Comparison of ENCODE assay signal across 10 cellular contexts in genomic region chr20:44186674-44187053, GRCh38. TPM values are rescaled to one million over a fixed set of nuclear protein-coding genes. Genes with fewer than 3 reads are reported as not detected.
DNase-seq lines count a peak whose midpoint lies in the region; ATAC-seq and TF ChIP-seq lines count a peak whose summit lies in the region.
"Had no signal": no experiment of that assay in that cellular context is flagged by ENCODE, and none has a peak within 500 bp of the region (broad histone marks: within the 10 kb centered on the region; RNA-seq: fewer than 3 reads in every experiment).

No MANE protein-coding gene starts in this region.

- H3K4me3 ChIP-seq in iPS-18c (ENCODE audit: insufficient read depth, low read depth, low read length) (peak overlapping the region; percentile 49), gastrocnemius medialis (peak overlapping the region; percentile 70 to 77 (median 73))

- H3K36me3 ChIP-seq in gastrocnemius medialis: no peaks in the 10 kb centered on the region

- peak; percentile 33 for DNase-seq in Calu3
- DNase-seq in astrocyte of the hippocampus (ENCODE audit: low read depth, low spot score): peak; percentile 41
- DNase-seq in gastrocnemius medialis: peak in 1 of 2 donors; percentile 36
- no peak for DNase-seq in DMS53 (lab: John Stamatoyannopoulos, UW)
- no peak for DNase-seq in omental fat pad (ENCODE audit: low spot score)
- DNase-seq in SHP77 treated with DMSO at 0.1 percent for 48 hours (lab: John Stamatoyannopoulos, UW): no peak
- no peak for DNase-seq in stimulated activated naive CD4-positive, alpha-beta T cell (lab: John Stamatoyannopoulos, UW)
- DNase-seq: occipital lobe, T-cell had no signal

- peaks cover 16% of the 10 kb centered on the region for H3K4me1 Mint-ChIP-seq in Calu3 (ENCODE audit: low read depth, unreplicated experiment)

- peaks cover 15% of the 10 kb centered on the region for H3K27me3 Mint-ChIP-seq in Calu3 (ENCODE audit: unreplicated experiment)

- intact Hi-C loops in Calu3 (cut with micrococcal nuclease; ENCODE audit: unreplicated experiment): loop anchor here (5.0 kb wide), 1 partner anchor 729 kb away; the partner anchor contains the start of gene SRSF6
- intact Hi-C loops in gastrocnemius medialis (cut with DNase I; ENCODE audit: low total_unique reads): loop anchor here (2.0 kb wide), 1 partner anchor 24 kb away; the partner anchor contains the start of gene OSER1

- TF ChIP-seq POLR2A in gastrocnemius medialis (IDR thresholded peaks at IDR 0.05): no peak

- in situ Hi-C loops in gastrocnemius medialis (cut with MboI; ENCODE audit: low sequenced_read_pairs in 4 of 4): loop anchor here in 2 of 4 donors (5.0 to 25.0 kb wide), 2 partner anchors 69 to 1151 kb away; partner anchors contain the start of gene SDC4 (in 1 of the 2)

- CTCF ChIA-PET in Calu3 (lab: Charles Lee): interaction anchor here (1.2 to 1.7 kb wide), 3 partner anchors 8 to 97 kb away, joined by 3 to 19 read pairs (median 4); no protein-coding TSS in a partner anchor

- peaks cover 61 to 70% of the 10 kb centered on the region in 2 donors for H3K4me1 ChIP-seq in gastrocnemius medialis

- H3K9me3 Mint-ChIP-seq in Calu3 (ENCODE audit: low read depth, unreplicated experiment): no peaks in the 10 kb centered on the region
- H3K9me3 Mint-ChIP-seq: T-cell had no signal

- BruUV-seq in Calu3 (replicated peaks; lab: Mats Ljungman, UMichigan): no TSS peak

- peaks cover 5% of the 10 kb centered on the region for H3K36me3 Mint-ChIP-seq in Calu3 (ENCODE audit: insufficient read depth, unreplicated experiment)
- H3K36me3 Mint-ChIP-seq: T-cell had no signal

- H3K27me3 ChIP-seq in gastrocnemius medialis: no peaks in the 10 kb centered on the region

- TF ChIP-seq CTCF in Calu3 (IDR thresholded peaks at IDR 0.05; ENCODE audit: unreplicated experiment) (no peak), gastrocnemius medialis (IDR thresholded peaks at IDR 0.05 in 4 of 5, conservative IDR thresholded peaks at IDR 0.05 in 1 of 5) (no peak), omental fat pad (IDR thresholded peaks at IDR 0.05) (no peak)

- ATAC-seq in gastrocnemius medialis (no peak), omental fat pad (ENCODE audit: low FRiP score) (no peak)

- H3K9me3 ChIP-seq in iPS-18c (ENCODE audit: control insufficient read depth, insufficient read depth, low read length) (no peaks in the 10 kb centered on the region), gastrocnemius medialis (no peaks in the 10 kb centered on the region)

- no peak overlapping the region for H3K27ac Mint-ChIP-seq in Calu3 (ENCODE audit: unreplicated experiment)
- H3K27ac Mint-ChIP-seq: T-cell had no signal

- peak overlapping the region; percentile 92 to 98 (median 96) for H3K27ac ChIP-seq in gastrocnemius medialis

- peak overlapping the region; percentile 63 for H3K4me3 Mint-ChIP-seq in Calu3 (ENCODE audit: low read depth, unreplicated experiment)

RNA-seq across cellular contexts. Expression of gene JPH2, which starts 0.3 kb away (rescaled TPM):
- total RNA-seq in Calu3 (2022) (0.50 and 0.59 TPM in 2 replicates), gastrocnemius medialis (10 to 100 TPM; 18.3 to 86.6 (median 38.0) TPM), omental fat pad (1 to 10 TPM; 2.6 to 7.9 (median 7.1) TPM)

RNA-seq across cellular contexts. Expression of gene OSER1, which starts 23.9 kb away (rescaled TPM):
- 52.2 and 56.7 TPM in 2 replicates for total RNA-seq in Calu3 (2022)
- 100 to 1,000 TPM in 1 of 4 donors, 10 to 100 TPM in 3; 73.0 to 114 (median 94.5) TPM for total RNA-seq in gastrocnemius medialis
- 10 to 100 TPM; 42.8 to 65.0 (median 49.7) TPM for total RNA-seq in omental fat pad

Comparison
In these comparisons a context has a peak if more than half of its experiments do, and no peak if none do; other contexts are left out.
1. DNase-seq: peak in Calu3 (single experiment) and astrocyte of the hippocampus (single experiment); none in DMS53 (single experiment), omental fat pad (single experiment), SHP77 treated with DMSO at 0.1 percent for 48 hours (single experiment) and stimulated activated naive CD4-positive, alpha-beta T cell (0 of 6).